28 cellular contexts compared by ENCODE assay signal in genomic region chr7:117892821-117893220, GRCh38. TPM values are rescaled to one million over a fixed set of nuclear protein-coding genes. Genes with fewer than 3 reads are reported as not detected.
"Had no signal": no experiment of that assay in that cellular context is flagged by ENCODE, and none has a peak within 500 bp of the region (broad histone marks: within the 10 kb centered on the region; RNA-seq: fewer than 3 reads in every experiment).

No MANE protein-coding gene starts in this region.

- H3K4me1 Mint-ChIP-seq: naive thymus-derived CD4-positive, alpha-beta T cell; nephron; stimulated activated naive CD8-positive, alpha-beta T cell treated with anti-CD3 and anti-CD28 coated beads, Interleukin-15, amount 100 ng/mL, for 72 hours had no signal

- H3K27ac Mint-ChIP-seq: naive thymus-derived CD4-positive, alpha-beta T cell; nephron; stimulated activated naive CD8-positive, alpha-beta T cell treated with anti-CD3 and anti-CD28 coated beads, Interleukin-15, amount 100 ng/mL, for 72 hours had no signal

- DNase-seq: dermis blood vessel endothelial cell; effector memory CD4-positive, alpha-beta T cell; esophagus squamous epithelium; foreskin melanocyte; glutamatergic neuron; heart right ventricle; hippocampal formation; left cardiac atrium; left lung; mesenchymal stem cell; midbrain; naive thymus-derived CD4-positive, alpha-beta T cell; nucleus accumbens; stimulated activated CD4-positive, alpha-beta T cell treated with anti-CD3 and anti-CD28 coated beads, Interleukin-12 subunit alpha, Interleukin-12 subunit beta, amount 100 ng/mL, for 4 hours; stimulated activated CD4-positive, alpha-beta T cell treated with anti-CD3 and anti-CD28 coated beads, Interleukin-1b, Interleukin-23, amount 100 ng/mL, for 48 hours; stimulated activated CD4-positive, alpha-beta T cell treated with anti-CD3 and anti-CD28 coated beads, Interleukin-4, amount 100 ng/mL, for 1 hour; stimulated activated CD8-positive, alpha-beta memory T cell treated with anti-CD3 and anti-CD28 coated beads, Interleukin-4, amount 100 ng/mL, for 48 hours; stimulated activated naive CD4-positive, alpha-beta T cell; stimulated activated naive CD8-positive, alpha-beta T cell treated with anti-CD3 and anti-CD28 coated beads, Interleukin-15, amount 100 ng/mL, for 72 hours; thyroid gland; trophoblast cell had no signal

- H3K9me3 ChIP-seq: esophagus squamous epithelium, heart right ventricle, left lung, prostate gland, right atrium auricular region, suprapubic skin, thyroid gland, vagina had no signal

- H3K36me3 Mint-ChIP-seq: naive thymus-derived CD4-positive, alpha-beta T cell had no signal

- H3K9me3 Mint-ChIP-seq: nephron had no signal

- H3K4me3 Mint-ChIP-seq: naive thymus-derived CD4-positive, alpha-beta T cell; nephron; stimulated activated naive CD8-positive, alpha-beta T cell treated with anti-CD3 and anti-CD28 coated beads, Interleukin-15, amount 100 ng/mL, for 72 hours had no signal

- H3K27me3 Mint-ChIP-seq: stimulated activated naive CD8-positive, alpha-beta T cell treated with anti-CD3 and anti-CD28 coated beads, Interleukin-15, amount 100 ng/mL, for 72 hours had no signal

- ATAC-seq: heart right ventricle; left cardiac atrium; left lung; naive thymus-derived CD4-positive, alpha-beta T cell; sciatic nerve; stimulated activated naive CD8-positive, alpha-beta T cell treated with anti-CD3 and anti-CD28 coated beads, Interleukin-15, amount 100 ng/mL, for 72 hours had no signal

RNA-seq across cellular contexts. Expression of gene CTTNBP2, which starts 19.6 kb away (rescaled TPM):
- total RNA-seq: lung microvascular endothelial cell had no signal
